ENCODE assay signal across 12 cellular contexts in the genomic region with DNA sequence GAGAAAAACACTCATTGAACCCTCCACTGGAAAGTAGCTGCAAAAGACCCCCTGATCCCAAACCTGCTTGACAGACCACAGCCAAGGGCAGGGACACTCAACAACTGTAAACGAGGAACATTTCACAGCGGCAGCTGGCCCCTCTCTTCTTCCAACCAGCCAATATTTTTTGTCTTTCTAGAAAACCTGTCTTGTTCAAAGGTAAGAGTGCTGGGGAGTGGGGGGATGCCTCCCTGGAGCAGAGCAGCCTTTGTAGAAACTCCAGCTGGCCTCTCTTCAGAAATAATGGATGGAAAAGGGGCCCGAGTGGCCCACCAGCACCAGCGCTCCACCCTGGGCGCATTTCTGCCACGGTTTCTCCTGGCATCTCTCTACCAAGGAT.
A peak's percentile ranks its signal among the peaks of the same experiment; 100 is the strongest.
DNase-seq lines count a peak whose midpoint lies in the region; ATAC-seq and TF ChIP-seq lines count a peak whose summit lies in the region.
"Had no signal": no experiment of that assay in that cellular context is flagged by ENCODE, and none has a peak within 500 bp of the region (broad histone marks: within the 10 kb centered on the region; RNA-seq: fewer than 3 reads in every experiment).

No MANE protein-coding gene starts in this region.

- no peak for ATAC-seq in stimulated activated naive CD8-positive, alpha-beta T cell treated with anti-CD3 and anti-CD28 coated beads, Interleukin-15, Interleukin-2, amounts not matched to agents 100 U/mL and 50 U/mL, for 24 hours
- ATAC-seq in WTC11 (peak; percentile 13), upper lobe of right lung (no peak), HG02884 (IDR thresholded peaks at IDR 0.05; ENCODE audit: unreplicated experiment) (no peak)
- ATAC-seq: activated CD8-positive, alpha-beta T cell treated with anti-CD3 and anti-CD28 coated beads, Interleukin-2, amount 10 ng/mL, durations not matched to agents 7 days and 5 days had no signal

- H3K36me3 Mint-ChIP-seq in stimulated activated naive CD8-positive, alpha-beta T cell treated with anti-CD3 and anti-CD28 coated beads, Interleukin-15, Interleukin-2, amounts not matched to agents 100 ng/mL and 50 ng/mL, for 24 hours (ENCODE audit: low read depth): peaks cover 6% of the 10 kb centered on the region
- H3K36me3 Mint-ChIP-seq in WTC11: peaks cover 21% of the 10 kb centered on the region
- H3K36me3 Mint-ChIP-seq: activated naive CD4-positive, alpha-beta T cell treated with anti-CD3 and anti-CD28 coated beads, Interleukin-2, amount 10 ng/mL, durations not matched to agents 7 days and 5 days had no signal

- H3K4me1 ChIP-seq in mesodermal cell (ENCODE audit: control insufficient read depth, insufficient read depth, low read length, poor library complexity, severe bottlenecking): no peaks in the 10 kb centered on the region
- H3K4me1 ChIP-seq in upper lobe of right lung: peaks cover 8% of the 10 kb centered on the region

- H3K4me3 Mint-ChIP-seq in stimulated activated naive CD8-positive, alpha-beta T cell treated with anti-CD3 and anti-CD28 coated beads, Interleukin-15, Interleukin-2, amounts not matched to agents 100 ng/mL and 50 ng/mL, for 24 hours: peak overlapping the region; percentile 65
- peak overlapping the region; percentile 78 for H3K4me3 Mint-ChIP-seq in WTC11
- H3K4me3 Mint-ChIP-seq: activated CD8-positive, alpha-beta T cell treated with anti-CD3 and anti-CD28 coated beads, Interleukin-2, amount 10 ng/mL, durations not matched to agents 7 days and 5 days had no signal

- TF ChIP-seq CTCF in WTC11 (IDR thresholded peaks at IDR 0.05): no peak
- no peak for TF ChIP-seq CTCF in upper lobe of right lung (IDR thresholded peaks at IDR 0.05)

- peaks cover 77% of the 10 kb centered on the region for H3K27me3 Mint-ChIP-seq in stimulated activated naive CD8-positive, alpha-beta T cell treated with anti-CD3 and anti-CD28 coated beads, Interleukin-15, Interleukin-2, amounts not matched to agents 100 ng/mL and 50 ng/mL, for 24 hours
- H3K27me3 Mint-ChIP-seq in WTC11 (ENCODE audit: low read depth): peaks cover 30% of the 10 kb centered on the region

- intact Hi-C loops in upper lobe of right lung (cut with DNase I): no loop called here

- CTCF ChIA-PET in WTC11 (lab: Charles Lee): interaction anchor here (0.6 to 3.1 kb wide), 11 partner anchors 9 to 435 kb away, joined by 3 to 24 read pairs (median 4); partner anchors contain the start of gene POU3F1

- H3K9me3 Mint-ChIP-seq in stimulated activated naive CD8-positive, alpha-beta T cell treated with anti-CD3 and anti-CD28 coated beads, Interleukin-15, Interleukin-2, amounts not matched to agents 100 ng/mL and 50 ng/mL, for 24 hours: peaks cover 14% of the 10 kb centered on the region
- peaks cover 24% of the 10 kb centered on the region for H3K9me3 Mint-ChIP-seq in WTC11

- H3K36me3 ChIP-seq in mesodermal cell (ENCODE audit: control insufficient read depth, insufficient read depth, low read length): no peaks in the 10 kb centered on the region
- no peaks in the 10 kb centered on the region for H3K36me3 ChIP-seq in upper lobe of right lung
- H3K36me3 ChIP-seq: thoracic aorta had no signal

- no peak overlapping the region for H3K27ac ChIP-seq in mesodermal cell (ENCODE audit: low read depth, low read length, severe bottlenecking)
- peak overlapping the region; percentile 65 for H3K27ac ChIP-seq in upper lobe of right lung
- H3K27ac ChIP-seq: thoracic aorta had no signal

- H3K4me3 ChIP-seq in mesodermal cell (ENCODE audit: extremely low read depth, insufficient read depth, low read length, poor library complexity, severe bottlenecking) (peak overlapping the region; percentile 29), upper lobe of right lung (no peak overlapping the region)

- peaks cover 8% of the 10 kb centered on the region for H3K27me3 ChIP-seq in upper lobe of right lung

- 48% methylated on average over 3 to 5 of the region's 6 CpGs for WGBS in mesodermal cell (ENCODE audit: insufficient coverage in 2 of 2), 2 experiments

- no peaks in the 10 kb centered on the region for H3K9me3 ChIP-seq in mesodermal cell (ENCODE audit: control insufficient read depth, low read length)
- no peaks in the 10 kb centered on the region for H3K9me3 ChIP-seq in upper lobe of right lung
- H3K9me3 ChIP-seq: thoracic aorta had no signal

- peak overlapping the region; percentile 28 for H3K27ac Mint-ChIP-seq in stimulated activated naive CD8-positive, alpha-beta T cell treated with anti-CD3 and anti-CD28 coated beads, Interleukin-15, Interleukin-2, amounts not matched to agents 100 ng/mL and 50 ng/mL, for 24 hours
- peak overlapping the region; percentile 95 for H3K27ac Mint-ChIP-seq in WTC11
- H3K27ac Mint-ChIP-seq: activated CD8-positive, alpha-beta T cell treated with anti-CD3 and anti-CD28 coated beads, Interleukin-2, amount 10 ng/mL, durations not matched to agents 7 days and 5 days had no signal

- no peak for DNase-seq in stimulated activated naive CD8-positive, alpha-beta T cell treated with anti-CD3 and anti-CD28 coated beads, Interleukin-15, Interleukin-2, amounts not matched to agents 100 U/mL and 50 U/mL, for 24 hours
- no peak for DNase-seq in WTC11 (ENCODE audit: low spot score)
- no peak for DNase-seq in upper lobe of right lung
- DNase-seq in NOMO-1 treated with DMSO at 0.1 percent for 48 hours (lab: John Stamatoyannopoulos, UW; ENCODE audit: unreplicated experiment): no peak
- DNase-seq in stimulated activated CD4-positive, alpha-beta T cell treated with anti-CD3 and anti-CD28 coated beads, Interleukin-4, amount 100 ng/mL, for 24 hours: no peak
- DNase-seq: activated CD8-positive, alpha-beta T cell treated with anti-CD3 and anti-CD28 coated beads, Interleukin-2, amount 10 ng/mL, durations not matched to agents 7 days and 5 days; NCI-H1694 had no signal

- H3K4me1 Mint-ChIP-seq in stimulated activated naive CD8-positive, alpha-beta T cell treated with anti-CD3 and anti-CD28 coated beads, Interleukin-15, Interleukin-2, amounts not matched to agents 100 ng/mL and 50 ng/mL, for 24 hours (ENCODE audit: low read depth): peaks cover 18% of the 10 kb centered on the region
- H3K4me1 Mint-ChIP-seq in WTC11: peaks cover 31% of the 10 kb centered on the region

- POLR2A ChIA-PET in WTC11 (lab: Charles Lee): interaction anchor here (0.6 to 1.6 kb wide), 7 partner anchors 14 to 408 kb away, joined by 3 to 5 read pairs (median 3); no protein-coding TSS in a partner anchor

TF ChIP-seq in WTC11, 78 proteins besides CTCF, POLR2A, EP300 and RAD21:
- TF ChIP-seq TCF7 (CRISPR knock-in tag; IDR thresholded peaks at IDR 0.05; ENCODE audit: low read depth): no peak
